In the genomic region with DNA sequence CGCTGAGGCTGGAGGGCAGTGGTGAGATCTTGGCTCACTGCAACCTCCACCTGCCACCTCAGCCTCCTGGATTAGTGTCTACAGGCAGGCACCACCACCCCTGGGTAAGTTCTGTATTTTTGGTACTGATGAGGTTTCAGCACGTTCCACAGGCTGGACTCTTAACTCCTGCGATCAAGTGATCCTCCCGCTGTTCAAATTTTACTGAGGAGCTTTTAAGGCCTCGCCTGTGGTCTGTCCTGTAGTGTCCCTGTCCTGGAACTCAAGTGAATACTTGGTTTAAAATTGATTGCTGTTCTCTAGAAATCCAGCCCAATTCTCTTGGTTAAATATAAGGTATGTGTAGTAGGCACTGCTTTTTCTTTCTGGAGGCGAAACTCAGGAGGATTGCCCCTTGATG, we compare ENCODE assay signal across 1 cellular context.
TF ChIP-seq lines count a peak whose summit lies in the region.

No MANE protein-coding gene starts in this region.

TF ChIP-seq in GM23338, 12 proteins besides CTCF, POLR2A, EP300 and RAD21:
- no peak for TF ChIP-seq STAT1 (IDR thresholded peaks at IDR 0.05; ENCODE audit: unreplicated experiment)
- TF ChIP-seq, protein P1, sequence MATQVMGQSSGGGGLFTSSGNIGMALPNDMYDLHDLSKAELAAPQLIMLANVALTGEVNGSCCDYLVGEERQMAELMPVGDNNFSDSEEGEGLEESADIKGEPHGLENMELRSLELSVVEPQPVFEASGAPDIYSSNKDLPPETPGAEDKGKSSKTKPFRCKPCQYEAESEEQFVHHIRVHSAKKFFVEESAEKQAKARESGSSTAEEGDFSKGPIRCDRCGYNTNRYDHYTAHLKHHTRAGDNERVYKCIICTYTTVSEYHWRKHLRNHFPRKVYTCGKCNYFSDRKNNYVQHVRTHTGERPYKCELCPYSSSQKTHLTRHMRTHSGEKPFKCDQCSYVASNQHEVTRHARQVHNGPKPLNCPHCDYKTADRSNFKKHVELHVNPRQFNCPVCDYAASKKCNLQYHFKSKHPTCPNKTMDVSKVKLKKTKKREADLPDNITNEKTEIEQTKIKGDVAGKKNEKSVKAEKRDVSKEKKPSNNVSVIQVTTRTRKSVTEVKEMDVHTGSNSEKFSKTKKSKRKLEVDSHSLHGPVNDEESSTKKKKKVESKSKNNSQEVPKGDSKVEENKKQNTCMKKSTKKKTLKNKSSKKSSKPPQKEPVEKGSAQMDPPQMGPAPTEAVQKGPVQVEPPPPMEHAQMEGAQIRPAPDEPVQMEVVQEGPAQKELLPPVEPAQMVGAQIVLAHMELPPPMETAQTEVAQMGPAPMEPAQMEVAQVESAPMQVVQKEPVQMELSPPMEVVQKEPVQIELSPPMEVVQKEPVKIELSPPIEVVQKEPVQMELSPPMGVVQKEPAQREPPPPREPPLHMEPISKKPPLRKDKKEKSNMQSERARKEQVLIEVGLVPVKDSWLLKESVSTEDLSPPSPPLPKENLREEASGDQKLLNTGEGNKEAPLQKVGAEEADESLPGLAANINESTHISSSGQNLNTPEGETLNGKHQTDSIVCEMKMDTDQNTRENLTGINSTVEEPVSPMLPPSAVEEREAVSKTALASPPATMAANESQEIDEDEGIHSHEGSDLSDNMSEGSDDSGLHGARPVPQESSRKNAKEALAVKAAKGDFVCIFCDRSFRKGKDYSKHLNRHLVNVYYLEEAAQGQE (IDR thresholded peaks at IDR 0.05; ENCODE audit: unreplicated experiment), result no peak
- no peak for TF ChIP-seq CREB1 (CRISPR knock-in tag; IDR thresholded peaks at IDR 0.05; ENCODE audit: low read depth)
- no peak for TF ChIP-seq EZH2phosphoT487 (IDR thresholded peaks at IDR 0.05; ENCODE audit: unreplicated experiment)
- TF ChIP-seq POLR2AphosphoS5 (IDR thresholded peaks at IDR 0.05; ENCODE audit: low read depth), result no peak
- TF ChIP-seq, protein P2, sequence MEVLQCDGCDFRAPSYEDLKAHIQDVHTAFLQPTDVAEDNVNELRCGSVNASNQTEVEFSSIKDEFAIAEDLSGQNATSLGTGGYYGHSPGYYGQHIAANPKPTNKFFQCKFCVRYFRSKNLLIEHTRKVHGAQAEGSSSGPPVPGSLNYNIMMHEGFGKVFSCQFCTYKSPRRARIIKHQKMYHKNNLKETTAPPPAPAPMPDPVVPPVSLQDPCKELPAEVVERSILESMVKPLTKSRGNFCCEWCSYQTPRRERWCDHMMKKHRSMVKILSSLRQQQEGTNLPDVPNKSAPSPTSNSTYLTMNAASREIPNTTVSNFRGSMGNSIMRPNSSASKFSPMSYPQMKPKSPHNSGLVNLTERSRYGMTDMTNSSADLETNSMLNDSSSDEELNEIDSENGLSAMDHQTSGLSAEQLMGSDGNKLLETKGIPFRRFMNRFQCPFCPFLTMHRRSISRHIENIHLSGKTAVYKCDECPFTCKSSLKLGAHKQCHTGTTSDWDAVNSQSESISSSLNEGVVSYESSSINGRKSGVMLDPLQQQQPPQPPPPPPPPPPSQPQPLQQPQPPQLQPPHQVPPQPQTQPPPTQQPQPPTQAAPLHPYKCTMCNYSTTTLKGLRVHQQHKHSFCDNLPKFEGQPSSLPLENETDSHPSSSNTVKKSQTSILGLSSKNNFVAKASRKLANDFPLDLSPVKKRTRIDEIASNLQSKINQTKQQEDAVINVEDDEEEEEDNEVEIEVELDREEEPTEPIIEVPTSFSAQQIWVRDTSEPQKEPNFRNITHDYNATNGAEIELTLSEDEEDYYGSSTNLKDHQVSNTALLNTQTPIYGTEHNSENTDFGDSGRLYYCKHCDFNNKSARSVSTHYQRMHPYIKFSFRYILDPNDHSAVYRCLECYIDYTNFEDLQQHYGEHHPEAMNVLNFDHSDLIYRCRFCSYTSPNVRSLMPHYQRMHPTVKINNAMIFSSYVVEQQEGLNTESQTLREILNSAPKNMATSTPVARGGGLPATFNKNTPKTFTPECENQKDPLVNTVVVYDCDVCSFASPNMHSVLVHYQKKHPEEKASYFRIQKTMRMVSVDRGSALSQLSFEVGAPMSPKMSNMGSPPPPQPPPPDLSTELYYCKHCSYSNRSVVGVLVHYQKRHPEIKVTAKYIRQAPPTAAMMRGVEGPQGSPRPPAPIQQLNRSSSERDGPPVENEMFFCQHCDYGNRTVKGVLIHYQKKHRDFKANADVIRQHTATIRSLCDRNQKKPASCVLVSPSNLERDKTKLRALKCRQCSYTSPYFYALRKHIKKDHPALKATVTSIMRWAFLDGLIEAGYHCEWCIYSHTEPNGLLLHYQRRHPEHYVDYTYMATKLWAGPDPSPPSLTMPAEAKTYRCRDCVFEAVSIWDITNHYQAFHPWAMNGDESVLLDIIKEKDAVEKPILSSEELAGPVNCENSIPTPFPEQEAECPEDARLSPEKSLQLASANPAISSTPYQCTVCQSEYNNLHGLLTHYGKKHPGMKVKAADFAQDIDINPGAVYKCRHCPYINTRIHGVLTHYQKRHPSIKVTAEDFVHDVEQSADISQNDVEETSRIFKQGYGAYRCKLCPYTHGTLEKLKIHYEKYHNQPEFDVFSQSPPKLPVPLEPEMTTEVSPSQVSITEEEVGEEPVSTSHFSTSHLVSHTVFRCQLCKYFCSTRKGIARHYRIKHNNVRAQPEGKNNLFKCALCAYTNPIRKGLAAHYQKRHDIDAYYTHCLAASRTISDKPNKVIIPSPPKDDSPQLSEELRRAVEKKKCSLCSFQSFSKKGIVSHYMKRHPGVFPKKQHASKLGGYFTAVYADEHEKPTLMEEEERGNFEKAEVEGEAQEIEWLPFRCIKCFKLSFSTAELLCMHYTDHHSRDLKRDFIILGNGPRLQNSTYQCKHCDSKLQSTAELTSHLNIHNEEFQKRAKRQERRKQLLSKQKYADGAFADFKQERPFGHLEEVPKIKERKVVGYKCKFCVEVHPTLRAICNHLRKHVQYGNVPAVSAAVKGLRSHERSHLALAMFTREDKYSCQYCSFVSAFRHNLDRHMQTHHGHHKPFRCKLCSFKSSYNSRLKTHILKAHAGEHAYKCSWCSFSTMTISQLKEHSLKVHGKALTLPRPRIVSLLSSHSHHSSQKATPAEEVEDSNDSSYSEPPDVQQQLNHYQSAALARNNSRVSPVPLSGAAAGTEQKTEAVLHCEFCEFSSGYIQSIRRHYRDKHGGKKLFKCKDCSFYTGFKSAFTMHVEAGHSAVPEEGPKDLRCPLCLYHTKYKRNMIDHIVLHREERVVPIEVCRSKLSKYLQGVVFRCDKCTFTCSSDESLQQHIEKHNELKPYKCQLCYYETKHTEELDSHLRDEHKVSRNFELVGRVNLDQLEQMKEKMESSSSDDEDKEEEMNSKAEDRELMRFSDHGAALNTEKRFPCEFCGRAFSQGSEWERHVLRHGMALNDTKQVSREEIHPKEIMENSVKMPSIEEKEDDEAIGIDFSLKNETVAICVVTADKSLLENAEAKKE (CRISPR knock-in tag; IDR thresholded peaks at IDR 0.05), result no peak
- no peak for TF ChIP-seq EZH2 (IDR thresholded peaks at IDR 0.05; ENCODE audit: low read depth, unreplicated experiment)
- no peak for TF ChIP-seq ZNF331 (CRISPR knock-in tag; IDR thresholded peaks at IDR 0.05; ENCODE audit: low read depth)
